16 cellular contexts compared by ENCODE assay signal in the genomic region with DNA sequence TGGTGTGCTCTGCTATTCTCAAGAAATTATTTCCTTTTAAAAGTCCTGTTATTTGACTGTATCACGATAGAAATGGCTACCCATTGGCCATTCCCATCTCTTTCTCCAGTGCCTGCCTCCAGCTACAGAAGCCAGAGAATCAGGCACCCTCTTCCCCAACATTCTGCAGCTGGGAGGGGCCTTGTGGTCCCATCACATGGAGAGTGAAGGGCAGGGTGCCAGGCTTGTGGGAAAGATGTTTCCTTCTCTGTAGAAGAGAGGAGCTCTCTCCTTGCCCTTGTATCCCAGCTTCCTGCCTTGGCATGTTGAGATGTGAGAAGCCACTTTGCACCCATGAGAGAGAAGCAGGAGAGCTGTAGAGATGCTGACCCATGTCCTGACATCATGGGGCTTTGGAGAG.
"Had no signal": no experiment of that assay in that cellular context is flagged by ENCODE, and none has a peak within 500 bp of the region (broad histone marks: within the 10 kb centered on the region; RNA-seq: fewer than 3 reads in every experiment).

No MANE protein-coding gene starts in this region.

- DNase-seq: activated CD4-positive, alpha-beta T cell treated with anti-CD3 and anti-CD28 coated beads for 4 hours; activated CD4-positive, alpha-beta T cell treated with anti-CD3 and anti-CD28 coated beads, Interleukin-2, amount 50 U/mL, for 48 hours; activated CD4-positive, CD25-positive, alpha-beta regulatory T cell; activated CD8-positive, alpha-beta memory T cell treated with anti-CD3 and anti-CD28 coated beads, Interleukin-2, amount 50 U/mL, for 48 hours; activated naive CD4-positive, alpha-beta T cell treated with Interleukin-2 at 50 U/mL for 16 hours; activated naive CD8-positive, alpha-beta T cell treated with anti-CD3 and anti-CD28 coated beads for 36 hours; activated T-cell treated with anti-CD3 and anti-CD28 coated beads, Interleukin-2, amount 50 U/mL, for 48 hours; heart left ventricle; left ventricle myocardium superior; mammary epithelial cell; natural killer cell; ovary; psoas muscle; stimulated activated CD4-positive, alpha-beta T cell treated with anti-CD3 and anti-CD28 coated beads, Interleukin-4, amount 100 ng/mL, for 4 hours; T1000; tibial artery had no signal
